8 cellular contexts compared by ENCODE assay signal in the genomic region with DNA sequence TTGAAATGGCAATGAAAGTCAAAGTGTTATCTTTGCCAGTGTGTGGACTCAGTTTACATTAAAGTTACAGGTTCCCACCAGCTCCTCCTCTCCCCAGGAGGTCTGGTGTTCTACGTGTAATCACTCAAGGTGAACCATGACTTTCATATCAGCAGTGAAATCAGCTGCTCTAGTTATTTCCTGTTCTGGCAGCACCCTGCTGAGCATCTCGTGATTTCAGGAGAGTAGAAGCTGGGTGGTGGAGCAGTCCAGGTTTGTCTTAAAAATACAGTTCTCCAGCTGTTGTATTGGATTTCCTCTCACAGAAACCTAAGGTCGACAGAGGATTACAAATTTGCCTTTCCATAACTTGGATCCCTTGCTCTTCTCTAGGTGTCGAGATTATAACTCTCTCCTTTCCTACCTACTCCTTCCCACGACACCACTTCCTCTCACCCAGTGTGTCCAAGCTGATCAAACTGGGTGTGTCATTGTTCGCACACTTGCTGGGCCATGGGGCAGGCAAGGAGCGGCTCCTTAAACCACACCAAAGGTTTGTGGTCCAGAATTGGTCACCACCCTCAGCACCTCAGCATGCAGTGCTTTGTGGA. TPM values are rescaled to one million over a fixed set of nuclear protein-coding genes. Genes with fewer than 3 reads are reported as not detected.
A peak's percentile ranks its signal among the peaks of the same experiment; 100 is the strongest.
DNase-seq lines count a peak whose midpoint lies in the region; ATAC-seq and TF ChIP-seq lines count a peak whose summit lies in the region.

No MANE protein-coding gene starts in this region.

- no peak overlapping the region for H3K9ac ChIP-seq in PC-3 (ENCODE audit: low read length)
- H3K9ac ChIP-seq in mesendoderm (ENCODE audit: low read length): peak overlapping the region; percentile 8

- DNase-seq in PC-3 (peak; percentile 27), mesendoderm (peak; percentile 88), NCI-H526 (lab: John Stamatoyannopoulos, UW) (no peak), NCI-H82 treated with DMSO at 0.1 percent for 48 hours (lab: John Stamatoyannopoulos, UW; ENCODE audit: unreplicated experiment) (no peak), Right ventricle myocardium inferior (ENCODE audit: missing footprints) (no peak)

- H4K5ac ChIP-seq in mesendoderm (ENCODE audit: low read length): no peak overlapping the region

- no peaks in the 10 kb centered on the region for H3K79me1 ChIP-seq in mesendoderm (ENCODE audit: low read length)

- CTCF ChIA-PET in PC-3 (lab: Charles Lee): interaction anchor here (0.6 kb wide), 1 partner anchor 234 kb away, joined by 3 read pairs; no protein-coding TSS in a partner anchor

- H3F3A ChIP-seq in PC-3 (ENCODE audit: low read length, unreplicated experiment): no peaks in the 10 kb centered on the region

- H2AFZ ChIP-seq in PC-3 (ENCODE audit: low read length): no peak overlapping the region

- H2BK15ac ChIP-seq in mesendoderm (replicated peaks; ENCODE audit: low read depth): no peak overlapping the region

- H4K8ac ChIP-seq in mesendoderm (ENCODE audit: low read depth, low read length): no peak overlapping the region

- no TSS peak for BruUV-seq in PC-3 (replicated peaks; lab: Mats Ljungman, UMichigan)

- no peak overlapping the region for H3K4me2 ChIP-seq in PC-3 (ENCODE audit: low read length)
- H3K4me2 ChIP-seq in mesendoderm (ENCODE audit: low read length): no peak overlapping the region

- H3K4ac ChIP-seq in mesendoderm (ENCODE audit: low read depth, low read length): no peak overlapping the region

- no peak for TF ChIP-seq CTCF in PC-3 (conservative IDR thresholded peaks at IDR 0.05; ENCODE audit: low read depth, low read length)

- H4K20me1 ChIP-seq in PC-3 (ENCODE audit: low read length): no peaks in the 10 kb centered on the region

- peak overlapping the region; percentile 72 for H3K56ac ChIP-seq in mesendoderm (ENCODE audit: low read length)

- H3K4me1 ChIP-seq in PC-3 (ENCODE audit: insufficient read depth, low read length) (peaks cover 4% of the 10 kb centered on the region; the same call in 1 of the 2 replicates), mesendoderm (ENCODE audit: control insufficient read depth, low read depth, low read length) (peaks cover 6% of the 10 kb centered on the region)

- no peak overlapping the region for H3K18ac ChIP-seq in mesendoderm (ENCODE audit: low read length)

- H3K27me3 ChIP-seq in PC-3 (ENCODE audit: low read length) (no peaks in the 10 kb centered on the region), mesendoderm (ENCODE audit: insufficient read depth, low read length, poor library complexity) (no peaks in the 10 kb centered on the region)

- no peak overlapping the region for H3K4me3 ChIP-seq in PC-3 (ENCODE audit: low read length)
- no peak overlapping the region for H3K4me3 ChIP-seq in mesendoderm (ENCODE audit: low read length)

- POLR2A ChIA-PET in PC-3 (lab: Charles Lee; ENCODE audit: unreplicated experiment): no interaction called here

- WGBS in mesendoderm (ENCODE audit: extremely low coverage, insufficient coverage, low lambda C conversion rate): no CpG with 5 or more reads among the region's 7 CpGs

- no peak overlapping the region for H2BK120ac ChIP-seq in mesendoderm (ENCODE audit: low read depth, low read length)

- ATAC-seq in GM18873 (IDR thresholded peaks at IDR 0.05; ENCODE audit: low FRiP score, unreplicated experiment) (peak; percentile 60), HG02678 (IDR thresholded peaks at IDR 0.05; ENCODE audit: unreplicated experiment) (peak; percentile 73), PC-3 (0 out of 2 replicates have a peak, but pooled peaks have one; percentile 24), Right ventricle myocardium inferior (no peak), HG02840 (IDR thresholded peaks at IDR 0.05; ENCODE audit: low FRiP score, unreplicated experiment) (no peak)

- H3K36me3 ChIP-seq in PC-3 (ENCODE audit: low read depth, low read length) (no peaks in the 10 kb centered on the region), mesendoderm (ENCODE audit: control insufficient read depth, insufficient read depth, low read length) (no peaks in the 10 kb centered on the region)

- H2BK5ac ChIP-seq in mesendoderm (ENCODE audit: low read length): peak overlapping the region; percentile 91

- intact Hi-C loops in PC-3 (cut with micrococcal nuclease) (no loop called here), Right ventricle myocardium inferior (cut with DNase I) (no loop called here)

- no peak overlapping the region for H3K23ac ChIP-seq in mesendoderm (ENCODE audit: low read length)

- H3K9me2 ChIP-seq in PC-3 (replicated peaks; ENCODE audit: low read length): no peaks in the 10 kb centered on the region

- H3K9me3 ChIP-seq in PC-3 (ENCODE audit: low read length): no peaks in the 10 kb centered on the region

- H3K79me2 ChIP-seq in PC-3 (ENCODE audit: low read length) (no peaks in the 10 kb centered on the region), mesendoderm (ENCODE audit: control insufficient read depth, insufficient read depth, low read length) (no peaks in the 10 kb centered on the region)

- H3K27ac ChIP-seq in PC-3 (ENCODE audit: low read length): no peak overlapping the region
- peak overlapping the region; percentile 31 for H3K27ac ChIP-seq in mesendoderm (ENCODE audit: low read depth, low read length)

- H2AK5ac ChIP-seq in mesendoderm (ENCODE audit: low read length): peak overlapping the region; percentile 47

RNA-seq across cellular contexts. Expression of a gene that starts 13.0 kb away (rescaled TPM):
- total RNA-seq in PC-3 (2014; rRNA removed) (not detected in 2 replicates), Right ventricle myocardium inferior (9.4 TPM)
- polyA plus RNA-seq in mesendoderm (2013, experiment 1 of 2): 0.63 TPM
- polyA plus RNA-seq in mesendoderm (2013, experiment 2 of 2): 0.64 TPM

Comparison
In these comparisons a context has a peak if more than half of its experiments do, and no peak if none do; other contexts are left out.
1. ATAC-seq: peak in GM18873 (single experiment), HG02678 (single experiment) and PC-3 (single experiment); none in Right ventricle myocardium inferior (single experiment) and HG02840 (single experiment).
2. DNase-seq: peak in PC-3 (single experiment) and mesendoderm (single experiment); none in NCI-H526 (0 of 2), NCI-H82 treated with DMSO at 0.1 percent for 48 hours (single experiment) and Right ventricle myocardium inferior (single experiment).